Comparison of ENCODE assay signal across 11 cellular contexts in the genomic region with DNA sequence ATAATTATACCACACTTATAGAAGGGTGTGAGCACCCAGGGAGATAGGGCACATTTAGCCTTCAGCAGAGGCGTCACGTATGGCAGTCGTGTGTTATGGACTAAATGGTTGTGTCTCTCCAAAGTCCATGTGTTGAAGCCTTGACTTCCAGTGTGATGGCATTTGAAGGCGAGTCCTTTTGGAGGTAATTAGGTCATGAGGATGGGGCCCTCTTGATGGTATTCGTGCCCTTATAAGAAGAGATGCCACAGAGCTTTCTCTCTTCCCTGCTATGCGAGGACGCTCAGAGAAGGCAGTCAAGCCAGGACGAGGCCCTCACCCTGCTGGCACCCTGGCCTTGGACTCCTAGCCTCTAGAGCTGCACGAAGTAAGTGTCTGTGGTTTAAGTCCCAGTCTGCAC.
"Had no signal": no experiment of that assay in that cellular context is flagged by ENCODE, and none has a peak within 500 bp of the region (broad histone marks: within the 10 kb centered on the region; RNA-seq: fewer than 3 reads in every experiment).

No MANE protein-coding gene starts in this region.

- H3K36me3 ChIP-seq: HAP-1 had no signal

- FAIRE-seq: H1, H54 had no signal

- ATAC-seq: GM23338, HCT116 had no signal

- H3K4me3 ChIP-seq: GM23248, GM23338, HAP-1 had no signal

- H3K4me3 Mint-ChIP-seq: GM23338, HFFc6 had no signal

- H3K27ac Mint-ChIP-seq: GM23338, HFFc6 had no signal

- H3K9ac ChIP-seq: GM23248 had no signal

- H3K4me1 ChIP-seq: HAP-1 had no signal

- H3K4me2 ChIP-seq: GM23338 had no signal

- H3K27ac ChIP-seq: GM23248 had no signal

- H2AFZ ChIP-seq: GM23248, GM23338 had no signal

- DNase-seq: GM23248, GOT3, H7, H9, HCEC 1CT, HFFc6 had no signal

- H3K9me3 ChIP-seq: HAP-1 had no signal
